8 cellular contexts compared by ENCODE assay signal in genomic region chr4:139905489-139905888, GRCh38.
"Had no signal": no experiment of that assay in that cellular context is flagged by ENCODE, and none has a peak within 500 bp of the region (broad histone marks: within the 10 kb centered on the region; RNA-seq: fewer than 3 reads in every experiment).

No MANE protein-coding gene starts in this region.

- H3K36me3 ChIP-seq: HAP-1 had no signal

- H3K27ac ChIP-seq: GM23248 had no signal

- H3K27ac Mint-ChIP-seq: GM23338, H9, HFFc6 had no signal

- H3K9me3 ChIP-seq: HAP-1 had no signal

- DNase-seq: GM23248, GOT3, H7, H9, HCEC 1CT, HFFc6 had no signal

- H3K4me3 ChIP-seq: GM23248, GM23338, HAP-1 had no signal

- H3K4me3 Mint-ChIP-seq: GM23338, H9, HFFc6 had no signal
